Comparison of ENCODE assay signal across 15 cellular contexts in genomic region chr1:116359060-116359830, GRCh38. TPM values are rescaled to one million over a fixed set of nuclear protein-coding genes. Genes with fewer than 3 reads are reported as not detected.
DNase-seq lines count a peak whose midpoint lies in the region; ATAC-seq, FAIRE-seq and TF ChIP-seq lines count a peak whose summit lies in the region.
"Had no signal": no experiment of that assay in that cellular context is flagged by ENCODE, and none has a peak within 500 bp of the region (broad histone marks: within the 10 kb centered on the region; RNA-seq: fewer than 3 reads in every experiment).

No MANE protein-coding gene starts in this region.

- TF ChIP-seq CTCF in astrocyte (IDR thresholded peaks at IDR 0.05; ENCODE audit: insufficient read depth, low read depth, low read length) (no peak), hepatocyte (IDR thresholded peaks at IDR 0.05; ENCODE audit: poor library complexity) (no peak), type B pancreatic cell (conservative IDR thresholded peaks at IDR 0.05) (no peak)
- no peak for TF ChIP-seq CTCF in CD8-positive, alpha-beta T cell (IDR thresholded peaks at IDR 0.05)

- POLR2A ChIA-PET in CD8-positive, alpha-beta T cell (lab: Charles Lee): no interaction called here

- intact Hi-C loops in CD8-positive, alpha-beta T cell (cut with DNase I, micrococcal nuclease): loop anchor here in 1 of 2 experiments (1.0 kb wide), 1 partner anchor 126 kb away; no protein-coding TSS in a partner anchor

- H3K79me2 ChIP-seq in astrocyte (ENCODE audit: insufficient read depth, low read length): no peaks in the 10 kb centered on the region
- no peaks in the 10 kb centered on the region for H3K79me2 ChIP-seq in hepatocyte

- H3K4me2 ChIP-seq in astrocyte (ENCODE audit: low read length) (peak overlapping the region; percentile 11), hepatocyte (peak overlapping the region; percentile 34)

- H3K36me3 Mint-ChIP-seq in astrocyte (ENCODE audit: low read depth, unreplicated experiment) (peaks cover 2% of the 10 kb centered on the region), type B pancreatic cell (no peaks in the 10 kb centered on the region)
- no peaks in the 10 kb centered on the region for H3K36me3 Mint-ChIP-seq in CD8-positive, alpha-beta T cell
- H3K36me3 Mint-ChIP-seq: activated naive CD4-positive, alpha-beta T cell treated with anti-CD3 and anti-CD28 coated beads, Interleukin-2, amount 50 U/mL, for 72 hours; CD14-positive monocyte had no signal

- H3K4me3 ChIP-seq in astrocyte (ENCODE audit: insufficient read depth, low read depth, low read length) (no peak overlapping the region), hepatocyte (no peak overlapping the region)
- H3K4me3 ChIP-seq in CD8-positive, alpha-beta T cell (ENCODE audit: low read depth, low read length): no peak overlapping the region
- H3K4me3 ChIP-seq: lower lobe of right lung, right lobe of liver had no signal

- CTCF ChIA-PET in CD8-positive, alpha-beta T cell (lab: Charles Lee): interaction anchor here (0.7 to 3.9 kb wide), 5 partner anchors 9 to 140 kb away, joined by 3 to 22 read pairs (median 3); no protein-coding TSS in a partner anchor

- H3K9me2 ChIP-seq in hepatocyte (replicated peaks; ENCODE audit: insufficient read depth): no peaks in the 10 kb centered on the region

- H3K9me3 Mint-ChIP-seq in astrocyte (ENCODE audit: unreplicated experiment): no peaks in the 10 kb centered on the region
- no peaks in the 10 kb centered on the region for H3K9me3 Mint-ChIP-seq in type B pancreatic cell
- no peaks in the 10 kb centered on the region for H3K9me3 Mint-ChIP-seq in CD8-positive, alpha-beta T cell
- H3K9me3 Mint-ChIP-seq: activated naive CD4-positive, alpha-beta T cell treated with anti-CD3 and anti-CD28 coated beads, Interleukin-2, amount 50 U/mL, for 72 hours had no signal

- no peaks in the 10 kb centered on the region for H3K27me3 ChIP-seq in astrocyte (ENCODE audit: insufficient read depth, low read length)
- no peaks in the 10 kb centered on the region for H3K27me3 ChIP-seq in hepatocyte
- no peaks in the 10 kb centered on the region for H3K27me3 ChIP-seq in CD8-positive, alpha-beta T cell (ENCODE audit: insufficient read depth, low read length)
- H3K27me3 ChIP-seq: right lobe of liver had no signal

- H3K27ac Mint-ChIP-seq in astrocyte (ENCODE audit: unreplicated experiment) (peak overlapping the region; percentile 60), type B pancreatic cell (peak overlapping the region; percentile 2)
- H3K27ac Mint-ChIP-seq in CD8-positive, alpha-beta T cell: no peak overlapping the region
- H3K27ac Mint-ChIP-seq: CD14-positive monocyte had no signal

- DNase-seq in LoVo (ENCODE audit: low spot score): peak; percentile 49
- no peak for DNase-seq in astrocyte (ENCODE audit: low read depth)
- no peak for DNase-seq in hepatocyte (ENCODE audit: low spot score)
- no peak for DNase-seq in type B pancreatic cell (ENCODE audit: extremely low spot score, unreplicated experiment)
- no peak for DNase-seq in CD8-positive, alpha-beta T cell
- DNase-seq in NCI-H1105 (lab: John Stamatoyannopoulos, UW): no peak
- DNase-seq in NK-92 (lab: John Stamatoyannopoulos, UW; ENCODE audit: unreplicated experiment): no peak
- DNase-seq: activated CD8-positive, alpha-beta memory T cell treated with anti-CD3 and anti-CD28 coated beads, Interleukin-2, amount 50 U/mL, for 48 hours; lower lobe of right lung; NCI-H1092; right lobe of liver; stimulated activated CD4-positive, alpha-beta T cell treated with anti-CD3 and anti-CD28 coated beads, Interleukin-2, amount 100 ng/mL, for 48 hours had no signal

- FAIRE-seq in astrocyte (lab: Jason Lieb, UNC): no peak

- H3K9me3 ChIP-seq in astrocyte (ENCODE audit: insufficient read depth, low read depth, low read length): no peaks in the 10 kb centered on the region
- H3K9me3 ChIP-seq in hepatocyte (ENCODE audit: low read depth): no peaks in the 10 kb centered on the region
- no peaks in the 10 kb centered on the region for H3K9me3 ChIP-seq in CD8-positive, alpha-beta T cell (ENCODE audit: low read length)
- H3K9me3 ChIP-seq: lower lobe of right lung, right lobe of liver had no signal

- H2AFZ ChIP-seq in astrocyte (ENCODE audit: low read depth, low read length): no peak overlapping the region
- H2AFZ ChIP-seq in hepatocyte: no peak overlapping the region

- H3K4me1 ChIP-seq in astrocyte (ENCODE audit: insufficient read depth, low read length) (peaks cover 12% of the 10 kb centered on the region), hepatocyte (ENCODE audit: insufficient read depth) (peaks cover 7% of the 10 kb centered on the region)
- H3K4me1 ChIP-seq in CD8-positive, alpha-beta T cell (ENCODE audit: insufficient read depth, low read length): peaks cover 9% of the 10 kb centered on the region
- H3K4me1 ChIP-seq: lower lobe of right lung had no signal

- H3K4me1 Mint-ChIP-seq in astrocyte (ENCODE audit: low read depth, unreplicated experiment) (peaks cover 27% of the 10 kb centered on the region), type B pancreatic cell (ENCODE audit: unreplicated experiment) (peaks cover 8% of the 10 kb centered on the region)
- peaks cover 22% of the 10 kb centered on the region for H3K4me1 Mint-ChIP-seq in CD8-positive, alpha-beta T cell (ENCODE audit: low read depth)

- no peak for ATAC-seq in CD8-positive, alpha-beta T cell
- ATAC-seq: activated CD4-positive, CD25-positive, alpha-beta regulatory T cell treated with anti-CD3 and anti-CD28 coated beads, Interleukin-2, amount 50 U/mL, for 24 hours; activated naive CD4-positive, alpha-beta T cell treated with anti-CD3 and anti-CD28 coated beads, Interleukin-2, amount 50 U/mL, for 72 hours had no signal

- no peak overlapping the region for H3K27ac ChIP-seq in astrocyte (ENCODE audit: low read depth, low read length)
- peak overlapping the region; percentile 61 for H3K27ac ChIP-seq in hepatocyte
- H3K27ac ChIP-seq in CD8-positive, alpha-beta T cell (ENCODE audit: low read depth, low read length): no peak overlapping the region
- H3K27ac ChIP-seq: lower lobe of right lung, right lobe of liver had no signal

- H3K36me3 ChIP-seq in astrocyte (ENCODE audit: insufficient read depth, low read length) (no peaks in the 10 kb centered on the region), hepatocyte (replicated peaks; ENCODE audit: insufficient read depth, low read depth) (no peaks in the 10 kb centered on the region)
- H3K36me3 ChIP-seq in CD8-positive, alpha-beta T cell (ENCODE audit: insufficient read depth, low read length): no peaks in the 10 kb centered on the region
- H3K36me3 ChIP-seq: lower lobe of right lung, right lobe of liver had no signal

- 21% methylated on average over 2 of the region's 2 CpGs for WGBS in hepatocyte (ENCODE audit: low lambda C conversion rate, missing lambda C conversion rate)

- H3K27me3 Mint-ChIP-seq in astrocyte (ENCODE audit: low read depth, unreplicated experiment) (no peaks in the 10 kb centered on the region), type B pancreatic cell (no peaks in the 10 kb centered on the region)
- no peaks in the 10 kb centered on the region for H3K27me3 Mint-ChIP-seq in CD8-positive, alpha-beta T cell (ENCODE audit: low read depth)

- no peaks in the 10 kb centered on the region for H4K20me1 ChIP-seq in astrocyte (ENCODE audit: insufficient read depth, low read length)
- H4K20me1 ChIP-seq in hepatocyte (ENCODE audit: insufficient read depth, poor library complexity, severe bottlenecking): no peaks in the 10 kb centered on the region

- H3K9ac ChIP-seq in astrocyte (ENCODE audit: low read length): no peak overlapping the region

- H3K4me3 Mint-ChIP-seq in astrocyte (ENCODE audit: unreplicated experiment) (no peak overlapping the region), type B pancreatic cell (no peak overlapping the region)
- H3K4me3 Mint-ChIP-seq in CD8-positive, alpha-beta T cell: no peak overlapping the region
- H3K4me3 Mint-ChIP-seq: CD14-positive monocyte had no signal

RNA-seq across cellular contexts. Expression of gene ATP1A1, which starts 13.8 kb away (rescaled TPM):
- total RNA-seq in astrocyte (317 and 328 TPM in 2 replicates), hepatocyte (559 and 564 TPM in 2 replicates), type B pancreatic cell (ENCODE audit: low replicate concordance) (374 and 695 TPM in 2 replicates)
- polyA plus RNA-seq in hepatocyte: 412 and 415 TPM in 2 replicates
- 100 to 1,000 TPM; 204 to 211 TPM for total RNA-seq in CD8-positive, alpha-beta T cell
